Comparison of ENCODE assay signal across 32 cellular contexts in the genomic region with DNA sequence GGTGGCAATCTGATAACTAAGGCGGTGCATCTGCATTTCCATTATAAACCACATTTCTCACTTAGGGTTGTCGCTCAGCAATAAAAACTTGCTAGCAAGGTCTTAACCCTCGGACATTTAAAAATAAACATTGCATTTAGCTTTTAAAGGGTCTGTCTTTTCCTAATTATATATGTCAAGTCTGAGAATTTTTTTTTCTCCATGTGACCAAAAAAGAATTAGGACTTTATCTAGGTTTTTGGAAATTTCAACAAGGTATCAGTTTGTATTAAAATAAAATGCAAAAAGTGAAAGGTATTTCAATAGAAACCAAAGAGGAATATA.
"Had no signal": no experiment of that assay in that cellular context is flagged by ENCODE, and none has a peak within 500 bp of the region (broad histone marks: within the 10 kb centered on the region; RNA-seq: fewer than 3 reads in every experiment).

No MANE protein-coding gene starts in this region.

- H3K36me3 Mint-ChIP-seq: activated naive CD4-positive, alpha-beta T cell treated with anti-CD3 and anti-CD28 coated beads, Interleukin-2, amount 50 U/mL, for 24 hours; activated naive CD8-positive, alpha-beta T cell treated with anti-CD3 and anti-CD28 coated beads for 36 hours; WTC11 had no signal

- H3K4me1 ChIP-seq: adrenal gland, esophagus muscularis mucosa, gastroesophageal sphincter, heart right ventricle had no signal

- H3K4me2 ChIP-seq: hepatocyte had no signal

- H3K4me1 Mint-ChIP-seq: activated CD4-positive, alpha-beta memory T cell treated with anti-CD3 and anti-CD28 coated beads, Interleukin-2, amount 10 ng/mL, durations not matched to agents 7 days and 5 days; activated naive CD4-positive, alpha-beta T cell treated with anti-CD3 and anti-CD28 coated beads, Interleukin-2, amount 50 U/mL, for 24 hours; activated naive CD8-positive, alpha-beta T cell treated with anti-CD3 and anti-CD28 coated beads for 36 hours; activated naive CD8-positive, alpha-beta T cell treated with anti-CD3 and anti-CD28 coated beads, Interleukin-2, amount 50 U/mL, for 24 hours had no signal

- H3K9me3 Mint-ChIP-seq: activated CD4-positive, alpha-beta memory T cell treated with anti-CD3 and anti-CD28 coated beads, Interleukin-2, amount 10 ng/mL, durations not matched to agents 7 days and 5 days; activated CD4-positive, alpha-beta T cell treated with anti-CD3 and anti-CD28 coated beads, Interleukin-2, amount 10 ng/mL, durations not matched to agents 7 days and 5 days; activated naive CD4-positive, alpha-beta T cell treated with anti-CD3 and anti-CD28 coated beads, Interleukin-2, amount 50 U/mL, for 24 hours; activated naive CD8-positive, alpha-beta T cell treated with anti-CD3 and anti-CD28 coated beads for 36 hours; activated naive CD8-positive, alpha-beta T cell treated with anti-CD3 and anti-CD28 coated beads, Interleukin-2, amount 50 U/mL, for 24 hours; activated T-helper 1 cell treated with anti-CD3 and anti-CD28 coated beads, Interleukin-12 subunit alpha, Interleukin-12 subunit beta, Interleukin-2, Interleukin-4 antibody, amounts not matched to agents 30 ng/mL and 10 ng/mL and 1 ng/mL, durations not matched to agents 14 hours and 24 hours and 36 hours; activated T-helper 2 cell treated with anti-CD3 and anti-CD28 coated beads, Interferon-gamma antibody, Interleukin-2, Interleukin-4, amounts not matched to agents 10 μg/mL and 5 μg/mL and 100 μg/mL, durations not matched to agents 14 hours and 24 hours and 36 hours; WTC11 had no signal

- H3K27ac ChIP-seq: adrenal gland, body of pancreas, esophagus muscularis mucosa, foreskin keratinocyte, gastroesophageal sphincter, heart right ventricle, hepatocyte had no signal

- H3K4me3 ChIP-seq: adrenal gland, body of pancreas, esophagus muscularis mucosa, gastroesophageal sphincter, heart right ventricle, hepatocyte had no signal

- H3K36me3 ChIP-seq: adrenal gland, esophagus muscularis mucosa, gastroesophageal sphincter, heart right ventricle had no signal

- DNase-seq: activated CD4-positive, alpha-beta memory T cell treated with anti-CD3 and anti-CD28 coated beads, Interleukin-2, amount 10 ng/mL, durations not matched to agents 7 days and 5 days; activated CD4-positive, alpha-beta T cell treated with anti-CD3 and anti-CD28 coated beads for 1 hour; activated CD4-positive, alpha-beta T cell treated with anti-CD3 and anti-CD28 coated beads for 4 hours; activated CD4-positive, alpha-beta T cell treated with anti-CD3 and anti-CD28 coated beads, Interleukin-2, amount 10 ng/mL, durations not matched to agents 7 days and 5 days; activated CD4-positive, alpha-beta T cell treated with anti-CD3 and anti-CD28 coated beads, Interleukin-2, amount 50 U/mL, for 4 hours; activated CD8-positive, alpha-beta memory T cell treated with anti-CD3 and anti-CD28 coated beads, Interleukin-2, amount 50 U/mL, for 48 hours; activated effector memory CD4-positive, alpha-beta T cell treated with anti-CD3 and anti-CD28 coated beads, Interleukin-2, amount 50 U/mL, for 16 hours; activated naive CD4-positive, alpha-beta T cell treated with anti-CD3 and anti-CD28 coated beads for 36 hours; activated naive CD8-positive, alpha-beta T cell treated with anti-CD3 and anti-CD28 coated beads for 36 hours; activated naive CD8-positive, alpha-beta T cell treated with anti-CD3 and anti-CD28 coated beads, Interleukin-2, amount 50 U/mL, for 24 hours; activated T-cell treated with anti-CD3 and anti-CD28 coated beads for 4 hours; activated T-cell treated with anti-CD3 and anti-CD28 coated beads, Interleukin-2, amount 50 U/mL, for 24 hours; adrenal gland; amygdala; aorta; central memory CD4-positive, alpha-beta T cell; cortex of kidney; dermis blood vessel endothelial cell; effector CD4-positive, alpha-beta T cell; effector memory CD8-positive, alpha-beta T cell; erythroblast; foreskin keratinocyte; heart right ventricle; T-helper 2 cell had no signal

- H2AFZ ChIP-seq: hepatocyte had no signal

- H3K27me3 Mint-ChIP-seq: activated CD4-positive, alpha-beta memory T cell treated with anti-CD3 and anti-CD28 coated beads, Interleukin-2, amount 10 ng/mL, durations not matched to agents 7 days and 5 days; activated CD4-positive, alpha-beta T cell treated with anti-CD3 and anti-CD28 coated beads, Interleukin-2, amount 10 ng/mL, durations not matched to agents 7 days and 5 days; activated naive CD4-positive, alpha-beta T cell treated with anti-CD3 and anti-CD28 coated beads, Interleukin-2, amount 50 U/mL, for 24 hours; activated naive CD8-positive, alpha-beta T cell treated with anti-CD3 and anti-CD28 coated beads for 36 hours; activated naive CD8-positive, alpha-beta T cell treated with anti-CD3 and anti-CD28 coated beads, Interleukin-2, amount 50 U/mL, for 24 hours; activated T-cell treated with anti-CD3 and anti-CD28 coated beads, Interleukin-2, amount 50 U/mL, for 24 hours; effector memory CD8-positive, alpha-beta T cell had no signal

- H3K27me3 ChIP-seq: body of pancreas, foreskin keratinocyte had no signal

- H3K27ac Mint-ChIP-seq: activated CD4-positive, alpha-beta memory T cell treated with anti-CD3 and anti-CD28 coated beads, Interleukin-2, amount 10 ng/mL, durations not matched to agents 7 days and 5 days; activated CD4-positive, alpha-beta T cell treated with anti-CD3 and anti-CD28 coated beads, Interleukin-2, amount 10 ng/mL, durations not matched to agents 7 days and 5 days; activated naive CD4-positive, alpha-beta T cell treated with anti-CD3 and anti-CD28 coated beads for 36 hours; activated naive CD4-positive, alpha-beta T cell treated with anti-CD3 and anti-CD28 coated beads, Interleukin-2, amount 50 U/mL, for 24 hours; activated naive CD8-positive, alpha-beta T cell treated with anti-CD3 and anti-CD28 coated beads for 36 hours; activated naive CD8-positive, alpha-beta T cell treated with anti-CD3 and anti-CD28 coated beads, Interleukin-2, amount 50 U/mL, for 24 hours; activated T-cell treated with anti-CD3 and anti-CD28 coated beads, Interleukin-2, amount 50 U/mL, for 24 hours; activated T-helper 1 cell treated with anti-CD3 and anti-CD28 coated beads, Interleukin-12 subunit alpha, Interleukin-12 subunit beta, Interleukin-2, Interleukin-4 antibody, amounts not matched to agents 30 ng/mL and 10 ng/mL and 1 ng/mL, durations not matched to agents 14 hours and 24 hours and 36 hours; activated T-helper 2 cell treated with anti-CD3 and anti-CD28 coated beads, Interferon-gamma antibody, Interleukin-2, Interleukin-4, amounts not matched to agents 10 μg/mL and 5 μg/mL and 100 μg/mL, durations not matched to agents 14 hours and 24 hours and 36 hours; effector memory CD8-positive, alpha-beta T cell; WTC11 had no signal

- H3K4me3 Mint-ChIP-seq: activated CD4-positive, alpha-beta memory T cell treated with anti-CD3 and anti-CD28 coated beads, Interleukin-2, amount 10 ng/mL, durations not matched to agents 7 days and 5 days; activated CD4-positive, alpha-beta T cell treated with anti-CD3 and anti-CD28 coated beads, Interleukin-2, amount 10 ng/mL, durations not matched to agents 7 days and 5 days; activated naive CD4-positive, alpha-beta T cell treated with anti-CD3 and anti-CD28 coated beads for 36 hours; activated naive CD4-positive, alpha-beta T cell treated with anti-CD3 and anti-CD28 coated beads, Interleukin-2, amount 50 U/mL, for 24 hours; activated naive CD8-positive, alpha-beta T cell treated with anti-CD3 and anti-CD28 coated beads for 36 hours; activated naive CD8-positive, alpha-beta T cell treated with anti-CD3 and anti-CD28 coated beads, Interleukin-2, amount 50 U/mL, for 24 hours; activated T-cell treated with anti-CD3 and anti-CD28 coated beads, Interleukin-2, amount 50 U/mL, for 24 hours; activated T-helper 1 cell treated with anti-CD3 and anti-CD28 coated beads, Interleukin-12 subunit alpha, Interleukin-12 subunit beta, Interleukin-2, Interleukin-4 antibody, amounts not matched to agents 30 ng/mL and 10 ng/mL and 1 ng/mL, durations not matched to agents 14 hours and 24 hours and 36 hours; effector memory CD8-positive, alpha-beta T cell; WTC11 had no signal

- H3K9me3 ChIP-seq: adrenal gland, body of pancreas, esophagus muscularis mucosa, gastroesophageal sphincter, heart right ventricle had no signal

- H3K79me2 ChIP-seq: hepatocyte had no signal

- ATAC-seq: activated naive CD8-positive, alpha-beta T cell treated with anti-CD3 and anti-CD28 coated beads, Interleukin-2, amount 50 U/mL, for 24 hours; effector memory CD8-positive, alpha-beta T cell; foreskin keratinocyte; gastroesophageal sphincter; heart right ventricle had no signal
